8 cellular contexts compared by ENCODE assay signal in genomic region chr2:99140860-99141109, GRCh38. TPM values are rescaled to one million over a fixed set of nuclear protein-coding genes. Genes with fewer than 3 reads are reported as not detected.
DNase-seq lines count a peak whose midpoint lies in the region; ATAC-seq and TF ChIP-seq lines count a peak whose summit lies in the region.

No MANE protein-coding gene starts in this region.

- DNase-seq in GM12864 (ENCODE audit: low read depth) (no peak), MG63 (no peak), UCSD-AML1 (lab: John Stamatoyannopoulos, UW; ENCODE audit: unreplicated experiment) (no peak), HT-29 (ENCODE audit: low spot score) (no peak), NCI-H226 (no peak)

- H3K27ac ChIP-seq in cingulate gyrus (ENCODE audit: low read depth, low read length), result peak overlapping the region; percentile 60

- ATAC-seq in GM21786 (IDR thresholded peaks at IDR 0.05; ENCODE audit: unreplicated experiment), result peak; percentile 28

- H3K9ac ChIP-seq in mucosa of stomach (ENCODE audit: low read length), result peak overlapping the region; percentile 78

- H3K4me3 ChIP-seq in GM12864 (ENCODE audit: low read depth, low read length) (peak overlapping the region; percentile 93), MG63 (peak overlapping the region; percentile 66), mucosa of stomach (ENCODE audit: low read length) (peak overlapping the region; percentile 43)

- H3K27me3 ChIP-seq in MG63 (peaks cover 17% of the 10 kb centered on the region), mucosa of stomach (ENCODE audit: control insufficient read depth, insufficient read depth, low read length) (no peaks in the 10 kb centered on the region)

- no peak for TF ChIP-seq CTCF in GM12864 (IDR thresholded peaks at IDR 0.05; ENCODE audit: low read depth, low read length, missing control alignments)

- no peaks in the 10 kb centered on the region for H3K36me3 ChIP-seq in MG63
- no peaks in the 10 kb centered on the region for H3K36me3 ChIP-seq in mucosa of stomach (ENCODE audit: control insufficient read depth, insufficient read depth, low read length)

- H3K4me1 ChIP-seq in mucosa of stomach (ENCODE audit: control insufficient read depth, insufficient read depth, low read length), result peaks cover 4% of the 10 kb centered on the region

- H3K9me3 ChIP-seq in MG63 (no peaks in the 10 kb centered on the region), mucosa of stomach (ENCODE audit: control insufficient read depth, low read length) (no peaks in the 10 kb centered on the region)

RNA-seq across cellular contexts. Expression of gene C2orf15, which starts 0.7 kb away (rescaled TPM):
- total RNA-seq in MG63 (2014; rRNA removed; shearing (Covaris generic); ENCODE audit: low replicate concordance), result not detected in 2 replicates
- 4.6 and 4.9 TPM in 2 replicates for total RNA-seq in HT-29 (2014; rRNA removed; shearing (Covaris generic))

RNA-seq across cellular contexts. Expression of gene TSGA10, which starts 14.0 kb away (rescaled TPM):
- total RNA-seq in MG63 (2014; rRNA removed; shearing (Covaris generic); ENCODE audit: low replicate concordance), result not detected in 2 replicates
- 5.5 and 8.4 TPM in 2 replicates for total RNA-seq in HT-29 (2014; rRNA removed; shearing (Covaris generic))

RNA-seq across cellular contexts. Expression of gene LIPT1, which starts 14.0 kb away (rescaled TPM):
- 3.3 and 4.2 TPM in 2 replicates for total RNA-seq in MG63 (2014; rRNA removed; shearing (Covaris generic); ENCODE audit: low replicate concordance)
- 2.8 and 6.4 TPM in 2 replicates for total RNA-seq in HT-29 (2014; rRNA removed; shearing (Covaris generic))

RNA-seq across cellular contexts. Expression of gene MITD1, which starts 40.1 kb away (rescaled TPM):
- total RNA-seq in MG63 (2014; rRNA removed; shearing (Covaris generic); ENCODE audit: low replicate concordance), result 29.7 and 50.8 TPM in 2 replicates
- total RNA-seq in HT-29 (2014; rRNA removed; shearing (Covaris generic)), result 14.5 and 15.5 TPM in 2 replicates

RNA-seq across cellular contexts. Expression of gene MRPL30, which starts 40.2 kb away (rescaled TPM):
- 50.3 and 59.7 TPM in 2 replicates for total RNA-seq in MG63 (2014; rRNA removed; shearing (Covaris generic); ENCODE audit: low replicate concordance)
- 23.5 and 26.2 TPM in 2 replicates for total RNA-seq in HT-29 (2014; rRNA removed; shearing (Covaris generic))

Comparison
In these comparisons a context has a peak if more than half of its experiments do, and no peak if none do; other contexts are left out.
1. H3K4me3 ChIP-seq: peak in every context shown above with its lines; median percentile 93 in GM12864; 66 in MG63; 43 in mucosa of stomach.